In genomic region chr19:56107626-56108351, GRCh38 we compare ENCODE assay signal across 15 cellular contexts. TPM values are rescaled to one million over a fixed set of nuclear protein-coding genes. Genes with fewer than 3 reads are reported as not detected.
A peak's percentile ranks its signal among the peaks of the same experiment; 100 is the strongest.
DNase-seq lines count a peak whose midpoint lies in the region; ATAC-seq and TF ChIP-seq lines count a peak whose summit lies in the region.
"Had no signal": no experiment of that assay in that cellular context is flagged by ENCODE, and none has a peak within 500 bp of the region (broad histone marks: within the 10 kb centered on the region; RNA-seq: fewer than 3 reads in every experiment).

No MANE protein-coding gene starts in this region.

- H3K4me3 ChIP-seq in esophagus muscularis mucosa = peak overlapping the region; percentile 40 to 48 (median 45)
- H3K4me3 ChIP-seq in neutrophil (ENCODE audit: low read depth in 1 of 2, low read length in 1 of 2) = no peak overlapping the region
- H3K4me3 ChIP-seq in uterus = no peak overlapping the region

- ATAC-seq in Right ventricle myocardium superior (ENCODE audit: poor library complexity) (peak; percentile 17), HG02759 (IDR thresholded peaks at IDR 0.05; ENCODE audit: unreplicated experiment) (no peak), HG02678 (IDR thresholded peaks at IDR 0.05; ENCODE audit: unreplicated experiment) (no peak)

- H3K36me3 ChIP-seq in esophagus muscularis mucosa (peaks cover 0 to 11% (median 7%) of the 10 kb centered on the region in 4 donors), neutrophil (peaks cover 24% of the 10 kb centered on the region), uterus (no peaks in the 10 kb centered on the region)

- intact Hi-C loops in Right ventricle myocardium superior (cut with DNase I) = no loop called here
- intact Hi-C loops in cardiac septum (cut with DNase I) = no loop called here
- intact Hi-C loops in esophagus muscularis mucosa (cut with DNase I) = no loop called here
- intact Hi-C loops in uterus (cut with DNase I; ENCODE audit: low total_unique reads) = no loop called here

- no peaks in the 10 kb centered on the region for H3K27me3 ChIP-seq in esophagus muscularis mucosa
- H3K27me3 ChIP-seq in neutrophil = no peaks in the 10 kb centered on the region
- H3K27me3 ChIP-seq in uterus = no peaks in the 10 kb centered on the region
- H3K27me3 ChIP-seq: dorsolateral prefrontal cortex had no signal

- DNase-seq in Right ventricle myocardium superior (peak; percentile 50), cardiac septum (ENCODE audit: low spot score) (no peak), esophagus muscularis mucosa (ENCODE audit: extremely low spot score) (no peak), uterus (no peak), HuH-7 (ENCODE audit: low spot score) (no peak)
- DNase-seq: activated T-cell treated with anti-CD3 and anti-CD28 coated beads, Interleukin-2, amount 50 U/mL, for 48 hours; Caco-2; dorsolateral prefrontal cortex; KG1; NCI-H526 treated with DMSO at 0.1 percent for 48 hours; retina; stimulated activated CD4-positive, alpha-beta T cell treated with anti-CD3 and anti-CD28 coated beads, Interleukin-4, amount 100 ng/mL, for 1 hour had no signal

- H3K27ac ChIP-seq in esophagus muscularis mucosa (replicated peaks in 1 of 4) (peak overlapping the region; percentile 81 to 87 (median 84)), neutrophil (peak overlapping the region; percentile 88), uterus (peak overlapping the region; percentile 39 to 47)

- H3K4me1 ChIP-seq in esophagus muscularis mucosa (peaks cover 86 to 93% (median 92%) of the 10 kb centered on the region in 4 donors), neutrophil (ENCODE audit: control insufficient read depth in 1 of 2, insufficient read depth in 1 of 2, low read depth in 1 of 2, low read length in 1 of 2) (peaks cover 72 to 84% of the 10 kb centered on the region in 2 experiments), uterus (peaks cover 0 to 34% of the 10 kb centered on the region in 2 donors)

- TF ChIP-seq POLR2A in esophagus muscularis mucosa (IDR thresholded peaks at IDR 0.05; ENCODE audit: low read depth) (no peak), uterus (IDR thresholded peaks at IDR 0.05) (no peak)

- TF ChIP-seq EP300 in esophagus muscularis mucosa (IDR thresholded peaks at IDR 0.05) = no peak

- no peaks in the 10 kb centered on the region for H3K9me3 ChIP-seq in esophagus muscularis mucosa
- H3K9me3 ChIP-seq in neutrophil = no peaks in the 10 kb centered on the region
- no peaks in the 10 kb centered on the region for H3K9me3 ChIP-seq in uterus
- H3K9me3 ChIP-seq: Caco-2 had no signal

- 64% methylated on average over 20 of the region's 27 CpGs for WGBS in esophagus muscularis mucosa

- no peak for TF ChIP-seq CTCF in esophagus muscularis mucosa (IDR thresholded peaks at IDR 0.05)
- TF ChIP-seq CTCF in neutrophil (IDR thresholded peaks at IDR 0.05) = no peak
- no peak for TF ChIP-seq CTCF in uterus (IDR thresholded peaks at IDR 0.05)

RNA-seq across cellular contexts. Expression of gene ZNF787, which starts 13.3 kb away (rescaled TPM):
- 33.9 TPM for total RNA-seq in Right ventricle myocardium superior
- 29.5 TPM for total RNA-seq in cardiac septum
- total RNA-seq in esophagus muscularis mucosa = 10 to 100 TPM; 15.0 to 34.2 (median 28.4) TPM
- 10 to 100 TPM in 2 of 4 donors, 1 to 10 TPM in 1, not detected in 1; 3.3 to 32.1 (median 21.5) TPM for total RNA-seq in uterus

RNA-seq across cellular contexts. Expression of gene ZNF444, which starts 33.3 kb away (rescaled TPM):
- 26.7 TPM for total RNA-seq in Right ventricle myocardium superior
- total RNA-seq in cardiac septum = 22.9 TPM
- 10 to 100 TPM; 32.0 to 78.2 (median 52.1) TPM for total RNA-seq in esophagus muscularis mucosa
- 10 to 100 TPM in 3 of 4 donors, 1 to 10 TPM in 1; 5.3 to 38.9 (median 21.0) TPM for total RNA-seq in uterus

Comparison
In these comparisons a context has a peak if more than half of its experiments do, and no peak if none do; other contexts are left out.
1. H3K4me3 ChIP-seq: peak in esophagus muscularis mucosa (4 of 4); none in neutrophil (0 of 2) and uterus (0 of 2).
2. Peak in every context shown above with its lines, with median percentiles within 50 percentile points of each other: H3K27ac ChIP-seq.